In the genomic region with DNA sequence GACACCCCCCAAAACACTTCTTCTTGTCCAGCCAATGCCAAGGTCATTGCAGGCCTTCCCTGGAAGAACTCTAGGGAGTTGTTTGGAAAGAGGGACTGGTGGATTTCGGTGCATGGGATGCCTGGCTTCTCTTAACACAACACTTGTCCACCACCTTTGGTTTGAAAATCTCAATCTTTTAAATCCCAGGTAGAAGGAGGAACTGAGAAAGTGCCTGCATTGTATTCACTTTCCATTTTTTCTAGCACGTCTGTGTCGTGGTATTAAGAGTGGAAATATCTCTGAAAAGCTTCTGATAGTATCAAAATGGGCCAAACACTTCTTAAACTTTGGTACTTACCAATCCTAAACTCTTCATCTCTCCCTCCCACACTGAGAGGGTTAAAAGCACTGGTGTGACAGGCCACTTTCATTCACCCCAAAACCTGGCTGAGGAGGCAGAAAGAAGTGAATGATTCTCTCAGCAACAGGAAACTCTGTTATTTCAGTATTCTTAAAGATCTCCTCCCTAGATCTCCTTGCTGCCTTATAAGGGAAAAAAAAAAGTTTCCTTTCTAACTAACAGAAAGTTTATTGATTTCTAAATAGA, we compare ENCODE assay signal across 9 cellular contexts. TPM values are rescaled to one million over a fixed set of nuclear protein-coding genes. Genes with fewer than 3 reads are reported as not detected.
DNase-seq lines count a peak whose midpoint lies in the region; ATAC-seq and TF ChIP-seq lines count a peak whose summit lies in the region.
"Had no signal": no experiment of that assay in that cellular context is flagged by ENCODE, and none has a peak within 500 bp of the region (broad histone marks: within the 10 kb centered on the region; RNA-seq: fewer than 3 reads in every experiment).

No MANE protein-coding gene starts in this region.

- no peaks in the 10 kb centered on the region for H3K9me3 Mint-ChIP-seq in CD4-positive, alpha-beta T cell
- H3K9me3 Mint-ChIP-seq: activated CD4-positive, alpha-beta memory T cell treated with anti-CD3 and anti-CD28 coated beads for 36 hours had no signal

- H3K4ac ChIP-seq in mesendoderm (ENCODE audit: low read depth, low read length): no peak overlapping the region

- H3K79me1 ChIP-seq in mesendoderm (ENCODE audit: low read length): no peaks in the 10 kb centered on the region

- H3K79me2 ChIP-seq in mesendoderm (ENCODE audit: control insufficient read depth, insufficient read depth, low read length): peaks cover under 1% of the 10 kb centered on the region

- DNase-seq in CD4-positive, alpha-beta T cell: no peak
- no peak for DNase-seq in SJCRH30
- no peak for DNase-seq in mesendoderm
- no peak for DNase-seq in GM10266 (ENCODE audit: extremely low spot score)
- DNase-seq in AG08396 (ENCODE audit: low spot score): no peak
- DNase-seq: activated CD4-positive, alpha-beta memory T cell treated with anti-CD3 and anti-CD28 coated beads for 36 hours had no signal

- no peak overlapping the region for H3K4me2 ChIP-seq in mesendoderm (ENCODE audit: low read length)

- no peak for TF ChIP-seq CTCF in CD4-positive, alpha-beta T cell (IDR thresholded peaks at IDR 0.05)
- no peak for TF ChIP-seq CTCF in GM10266 (IDR thresholded peaks at IDR 0.05; ENCODE audit: control insufficient read depth, insufficient read depth, low read depth, missing control alignments)

- H2AK5ac ChIP-seq in mesendoderm (ENCODE audit: low read length): no peak overlapping the region

- no peak overlapping the region for H3K27ac Mint-ChIP-seq in CD4-positive, alpha-beta T cell
- H3K27ac Mint-ChIP-seq: activated CD4-positive, alpha-beta memory T cell treated with anti-CD3 and anti-CD28 coated beads for 36 hours had no signal

- no peak overlapping the region for H2BK15ac ChIP-seq in mesendoderm (replicated peaks; ENCODE audit: low read depth)

- peaks cover 7% of the 10 kb centered on the region for H3K36me3 Mint-ChIP-seq in CD4-positive, alpha-beta T cell (ENCODE audit: low read depth)

- H3K27me3 ChIP-seq in CD4-positive, alpha-beta T cell (ENCODE audit: control insufficient read depth, insufficient read depth, low read length): peaks cover 45% of the 10 kb centered on the region
- H3K27me3 ChIP-seq in SJCRH30: no peaks in the 10 kb centered on the region
- H3K27me3 ChIP-seq in mesendoderm (ENCODE audit: insufficient read depth, low read length, poor library complexity): no peaks in the 10 kb centered on the region

- no peak overlapping the region for H3K56ac ChIP-seq in mesendoderm (ENCODE audit: low read length)

- H3K36me3 ChIP-seq in SJCRH30: no peaks in the 10 kb centered on the region
- H3K36me3 ChIP-seq in mesendoderm (ENCODE audit: control insufficient read depth, insufficient read depth, low read length): no peaks in the 10 kb centered on the region

- no peak overlapping the region for H3K23ac ChIP-seq in mesendoderm (ENCODE audit: low read length)

- peak overlapping the region; percentile 51 for H2BK120ac ChIP-seq in mesendoderm (ENCODE audit: low read depth, low read length)

- WGBS in mesendoderm (ENCODE audit: extremely low coverage, insufficient coverage, low lambda C conversion rate): no CpG with 5 or more reads among the region's 3 CpGs

- no peak for ATAC-seq in CD4-positive, alpha-beta T cell (ENCODE audit: poor library complexity)
- ATAC-seq in GM21367 (IDR thresholded peaks at IDR 0.05; ENCODE audit: unreplicated experiment): peak; percentile 25
- ATAC-seq in HG03025 (IDR thresholded peaks at IDR 0.05; ENCODE audit: low FRiP score, unreplicated experiment): no peak
- no peak for ATAC-seq in HG02840 (IDR thresholded peaks at IDR 0.05; ENCODE audit: low FRiP score, unreplicated experiment)

- H4K8ac ChIP-seq in mesendoderm (ENCODE audit: low read depth, low read length): no peak overlapping the region

- peaks cover 75% of the 10 kb centered on the region for H3K27me3 Mint-ChIP-seq in CD4-positive, alpha-beta T cell

- H3K4me3 ChIP-seq in SJCRH30: no peak overlapping the region
- H3K4me3 ChIP-seq in mesendoderm (ENCODE audit: low read length): no peak overlapping the region

- CTCF ChIA-PET in CD4-positive, alpha-beta T cell (lab: Charles Lee): no interaction called here

- no peak overlapping the region for H4K5ac ChIP-seq in mesendoderm (ENCODE audit: low read length)

- no peak overlapping the region for H2BK5ac ChIP-seq in mesendoderm (ENCODE audit: low read length)

- H3K9ac ChIP-seq in mesendoderm (ENCODE audit: low read length): no peak overlapping the region

- peak overlapping the region; percentile 54 for H3K4me3 Mint-ChIP-seq in CD4-positive, alpha-beta T cell
- H3K4me3 Mint-ChIP-seq: activated CD4-positive, alpha-beta memory T cell treated with anti-CD3 and anti-CD28 coated beads for 36 hours had no signal

- H3K18ac ChIP-seq in mesendoderm (ENCODE audit: low read length): peak overlapping the region; percentile 100

- H3K4me1 ChIP-seq in SJCRH30: peaks cover 17% of the 10 kb centered on the region
- H3K4me1 ChIP-seq in mesendoderm (ENCODE audit: control insufficient read depth, low read depth, low read length): peaks cover 6% of the 10 kb centered on the region

- POLR2A ChIA-PET in CD4-positive, alpha-beta T cell (lab: Charles Lee): no interaction called here

- peaks cover 42% of the 10 kb centered on the region for H3K4me1 Mint-ChIP-seq in CD4-positive, alpha-beta T cell (ENCODE audit: low read depth)

- H3K9me3 ChIP-seq in CD4-positive, alpha-beta T cell (ENCODE audit: control insufficient read depth, low read length): no peaks in the 10 kb centered on the region
- no peaks in the 10 kb centered on the region for H3K9me3 ChIP-seq in SJCRH30 (replicated peaks)

- H3K27ac ChIP-seq in CD4-positive, alpha-beta T cell (ENCODE audit: low read depth, low read length): no peak overlapping the region
- H3K27ac ChIP-seq in SJCRH30 (peak overlapping the region; percentile 96; the same call in 1 of the 2 replicates), mesendoderm (ENCODE audit: low read depth, low read length) (no peak overlapping the region)

- intact Hi-C loops in CD4-positive, alpha-beta T cell (cut with DNase I, micrococcal nuclease): no loop called here

RNA-seq across cellular contexts. Expression of a gene that starts 3.8 kb away (rescaled TPM):
- total RNA-seq in CD4-positive, alpha-beta T cell: not detected
- total RNA-seq in SJCRH30 (2014; rRNA removed; shearing (Covaris generic)): 44.7 and 48.1 TPM in 2 replicates
- polyA plus RNA-seq in mesendoderm (2013, experiment 1 of 2): 1.8 TPM
- polyA plus RNA-seq in mesendoderm (2013, experiment 2 of 2): 1.5 TPM
- total RNA-seq: activated CD4-positive, alpha-beta memory T cell treated with anti-CD3 and anti-CD28 coated beads for 36 hours had no signal

Comparison
In these comparisons a context has a peak if more than half of its experiments do, and no peak if none do; other contexts are left out.
1. RNA of a gene that starts 3.8 kb away (total RNA-seq): 44.7 to 48.1 TPM in SJCRH30; not detected in CD4-positive, alpha-beta T cell; every median in the first group is over 10 times any median in the second.